ENCODE assay signal across 12 cellular contexts in the genomic region with DNA sequence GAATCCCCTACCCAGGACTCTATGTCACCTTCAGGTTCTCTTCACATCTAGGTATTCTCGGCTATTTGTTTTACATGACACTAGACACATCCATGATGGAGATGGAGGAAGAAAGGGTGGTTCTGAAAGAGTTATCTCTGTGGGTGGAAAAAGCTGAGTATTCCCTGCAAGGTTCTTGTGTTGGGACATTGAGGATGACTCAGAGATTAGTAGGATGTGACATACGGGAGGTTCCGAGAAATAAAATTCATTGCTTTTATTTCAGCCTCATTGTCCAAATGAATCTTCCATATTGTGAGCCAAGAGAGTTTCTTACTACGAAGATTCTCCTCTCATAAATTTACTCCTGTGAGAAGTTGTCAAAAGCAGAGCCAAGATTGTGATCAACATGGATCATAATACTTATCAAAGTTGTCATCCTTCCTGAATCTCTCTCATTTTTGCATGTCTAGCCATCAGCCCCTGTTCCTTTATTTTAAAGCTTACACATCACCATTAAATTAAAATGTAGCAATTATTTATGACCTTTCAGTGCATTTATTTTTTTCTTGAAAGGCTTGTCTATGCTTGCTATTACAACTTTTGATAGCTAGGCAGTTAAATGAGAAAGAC.
"Had no signal": no experiment of that assay in that cellular context is flagged by ENCODE, and none has a peak within 500 bp of the region (broad histone marks: within the 10 kb centered on the region; RNA-seq: fewer than 3 reads in every experiment).

No MANE protein-coding gene starts in this region.

- FAIRE-seq: frontal cortex had no signal

- H3K27ac ChIP-seq: brain microvascular endothelial cell, esophagus muscularis mucosa, heart right ventricle, parathyroid adenoma, testis had no signal

- H3K27me3 ChIP-seq: brain microvascular endothelial cell, esophagus muscularis mucosa, testis had no signal

- H3K9me3 ChIP-seq: esophagus muscularis mucosa, heart right ventricle, testis had no signal

- ATAC-seq: heart right ventricle; stimulated activated naive CD8-positive, alpha-beta T cell treated with anti-CD3 and anti-CD28 coated beads, Interleukin-15, amount 100 ng/mL, for 72 hours had no signal

- DNase-seq: activated CD4-positive, alpha-beta T cell treated with anti-CD3 and anti-CD28 coated beads, Interleukin-2, amount 50 U/mL, for 1 hour; amygdala; brain microvascular endothelial cell; heart right ventricle; stimulated activated CD4-positive, alpha-beta T cell treated with anti-CD3 and anti-CD28 coated beads, Interleukin-15, amount 100 ng/mL, for 24 hours; stimulated activated CD4-positive, alpha-beta T cell treated with anti-CD3 and anti-CD28 coated beads, Interleukin-4, amount 100 ng/mL, for 24 hours; stimulated activated naive CD8-positive, alpha-beta T cell treated with anti-CD3 and anti-CD28 coated beads, Interleukin-15, amount 100 ng/mL, for 72 hours; T-helper 2 cell; testis had no signal

- H3K36me3 ChIP-seq: brain microvascular endothelial cell, esophagus muscularis mucosa, heart right ventricle had no signal

- H3K4me3 ChIP-seq: esophagus muscularis mucosa, heart right ventricle, testis had no signal

- H3K4me1 ChIP-seq: esophagus muscularis mucosa, heart right ventricle, parathyroid adenoma, testis had no signal
